ENCODE assay signal across 34 cellular contexts in genomic region chr12:75305412-75306332, GRCh38. TPM values are rescaled to one million over a fixed set of nuclear protein-coding genes. Genes with fewer than 3 reads are reported as not detected.
"Had no signal": no experiment of that assay in that cellular context is flagged by ENCODE, and none has a peak within 500 bp of the region (broad histone marks: within the 10 kb centered on the region; RNA-seq: fewer than 3 reads in every experiment).

No MANE protein-coding gene starts in this region.

- H3K4me3 Mint-ChIP-seq: activated CD4-positive, alpha-beta memory T cell treated with anti-CD3 and anti-CD28 coated beads, Interleukin-2, amount 10 ng/mL, durations not matched to agents 7 days and 5 days; activated CD4-positive, alpha-beta T cell treated with anti-CD3 and anti-CD28 coated beads, Interleukin-2, amount 10 ng/mL, durations not matched to agents 7 days and 5 days; activated T-cell treated with anti-CD3 and anti-CD28 coated beads, Interleukin-2, amount 50 U/mL, for 24 hours; dendritic cell treated with granulocyte-macrophage colony-stimulating factor and Interleukin-4, amounts not matched to agents 40 ng/mL and 50 ng/mL, for 4 days; stimulated activated memory B cell treated with anti-CD40 and anti-IgM and Interleukin-4, amounts not matched to agents 10 μg/mL and 1 μg/mL and 100 μg/mL, for 72 hours; T-helper 17 cell had no signal

- H3K27ac ChIP-seq: epithelial cell of prostate, esophagus squamous epithelium, heart right ventricle, pancreas, right atrium auricular region, suprapubic skin, tibial nerve, WERI-Rb-1 had no signal

- H3K4me3 ChIP-seq: esophagus squamous epithelium, heart right ventricle, lung, mucosa of descending colon, pancreas, right atrium auricular region, suprapubic skin, tibial nerve had no signal

- H3K9me3 ChIP-seq: esophagus squamous epithelium, mucosa of descending colon, pancreas, right atrium auricular region, suprapubic skin, tibial nerve had no signal

- H3K27ac Mint-ChIP-seq: activated CD4-positive, alpha-beta memory T cell treated with anti-CD3 and anti-CD28 coated beads, Interleukin-2, amount 10 ng/mL, durations not matched to agents 7 days and 5 days; activated CD4-positive, alpha-beta T cell treated with anti-CD3 and anti-CD28 coated beads, Interleukin-2, amount 10 ng/mL, durations not matched to agents 7 days and 5 days; activated T-cell treated with anti-CD3 and anti-CD28 coated beads, Interleukin-2, amount 50 U/mL, for 24 hours; dendritic cell treated with granulocyte-macrophage colony-stimulating factor and Interleukin-4, amounts not matched to agents 40 ng/mL and 50 ng/mL, for 4 days; stimulated activated memory B cell treated with anti-CD40 and anti-IgM and Interleukin-4, amounts not matched to agents 10 μg/mL and 1 μg/mL and 100 μg/mL, for 72 hours; T-helper 17 cell had no signal

- H3K4me1 ChIP-seq: heart right ventricle, pancreas, right atrium auricular region, suprapubic skin, tibial nerve had no signal

- H3K9me3 Mint-ChIP-seq: activated CD4-positive, alpha-beta memory T cell treated with anti-CD3 and anti-CD28 coated beads, Interleukin-2, amount 10 ng/mL, durations not matched to agents 7 days and 5 days; activated CD4-positive, alpha-beta T cell treated with anti-CD3 and anti-CD28 coated beads, Interleukin-2, amount 10 ng/mL, durations not matched to agents 7 days and 5 days; activated T-cell treated with anti-CD3 and anti-CD28 coated beads, Interleukin-2, amount 50 U/mL, for 24 hours; dendritic cell treated with granulocyte-macrophage colony-stimulating factor and Interleukin-4, amounts not matched to agents 40 ng/mL and 50 ng/mL, for 4 days; stimulated activated memory B cell treated with anti-CD40 and anti-IgM and Interleukin-4, amounts not matched to agents 10 μg/mL and 1 μg/mL and 100 μg/mL, for 72 hours had no signal

- H3K36me3 ChIP-seq: pancreas, suprapubic skin, WERI-Rb-1 had no signal

- H3K4me1 Mint-ChIP-seq: activated CD4-positive, alpha-beta memory T cell treated with anti-CD3 and anti-CD28 coated beads, Interleukin-2, amount 10 ng/mL, durations not matched to agents 7 days and 5 days; activated CD4-positive, alpha-beta T cell treated with anti-CD3 and anti-CD28 coated beads, Interleukin-2, amount 10 ng/mL, durations not matched to agents 7 days and 5 days; stimulated activated memory B cell treated with anti-CD40 and anti-IgM and Interleukin-4, amounts not matched to agents 10 μg/mL and 1 μg/mL and 100 μg/mL, for 72 hours had no signal

- H3K27me3 ChIP-seq: esophagus squamous epithelium, heart right ventricle, pancreas, right atrium auricular region, suprapubic skin, tibial nerve had no signal

- ATAC-seq: heart right ventricle; left lobe of liver; mucosa of descending colon; pancreas; stimulated activated memory B cell treated with anti-CD40 and anti-IgM and Interleukin-4, amounts not matched to agents 10 μg/mL and 1 μg/mL and 100 μg/mL, for 72 hours; T-helper 17 cell had no signal

- DNase-seq: activated CD4-positive, alpha-beta memory T cell treated with anti-CD3 and anti-CD28 coated beads, Interleukin-2, amount 10 ng/mL, durations not matched to agents 7 days and 5 days; activated CD4-positive, alpha-beta T cell treated with anti-CD3 and anti-CD28 coated beads, Interleukin-2, amount 10 ng/mL, durations not matched to agents 7 days and 5 days; activated CD4-positive, CD25-positive, alpha-beta regulatory T cell treated with anti-CD3 and anti-CD28 coated beads, Interleukin-2, amount 50 U/mL, for 72 hours; activated CD8-positive, alpha-beta memory T cell treated with anti-CD3 and anti-CD28 coated beads, Interleukin-2, amount 50 U/mL, for 48 hours; activated gamma-delta T cell; activated naive CD4-positive, alpha-beta T cell treated with anti-CD3 and anti-CD28 coated beads, Interleukin-2, amount 50 U/mL, for 16 hours; activated T-cell treated with anti-CD3 and anti-CD28 coated beads, Interleukin-2, amount 50 U/mL, for 24 hours; amniotic stem cell; esophagus squamous epithelium; foreskin melanocyte; heart right ventricle; kidney glomerular epithelial cell; mesendoderm; mucosa of descending colon; stimulated activated CD4-positive, alpha-beta T cell treated with anti-CD3 and anti-CD28 coated beads, Interleukin-12 subunit alpha, Interleukin-12 subunit beta, amount 100 ng/mL, for 4 hours; stimulated activated CD4-positive, alpha-beta T cell treated with anti-CD3 and anti-CD28 coated beads, Interleukin-4, amount 100 ng/mL, for 1 hour; T-helper 17 cell; T1000; WERI-Rb-1 had no signal

- H3K27me3 Mint-ChIP-seq: activated CD4-positive, alpha-beta memory T cell treated with anti-CD3 and anti-CD28 coated beads, Interleukin-2, amount 10 ng/mL, durations not matched to agents 7 days and 5 days; activated CD4-positive, alpha-beta T cell treated with anti-CD3 and anti-CD28 coated beads, Interleukin-2, amount 10 ng/mL, durations not matched to agents 7 days and 5 days; activated T-cell treated with anti-CD3 and anti-CD28 coated beads, Interleukin-2, amount 50 U/mL, for 24 hours; dendritic cell treated with granulocyte-macrophage colony-stimulating factor and Interleukin-4, amounts not matched to agents 40 ng/mL and 50 ng/mL, for 4 days; stimulated activated memory B cell treated with anti-CD40 and anti-IgM and Interleukin-4, amounts not matched to agents 10 μg/mL and 1 μg/mL and 100 μg/mL, for 72 hours; T-helper 17 cell had no signal

- H3K36me3 Mint-ChIP-seq: stimulated activated memory B cell treated with anti-CD40 and anti-IgM and Interleukin-4, amounts not matched to agents 10 μg/mL and 1 μg/mL and 100 μg/mL, for 72 hours had no signal

RNA-seq across cellular contexts. Expression of gene GLIPR1L1, which starts 28.8 kb away (rescaled TPM):
- total RNA-seq: activated CD4-positive, alpha-beta memory T cell treated with anti-CD3 and anti-CD28 coated beads, Interleukin-2, amount 10 ng/mL, durations not matched to agents 7 days and 5 days; activated CD4-positive, alpha-beta T cell treated with anti-CD3 and anti-CD28 coated beads, Interleukin-2, amount 10 ng/mL, durations not matched to agents 7 days and 5 days; esophagus squamous epithelium; glomerular endothelial cell; heart right ventricle; left lobe of liver; lung; mucosa of descending colon; myocyte; pancreas; pulmonary artery endothelial cell; right atrium auricular region; skeletal muscle tissue; suprapubic skin; T-helper 17 cell; tibial nerve; urinary bladder had no signal
- polyA plus RNA-seq: heart right ventricle, lung, neural cell, pancreas, urinary bladder had no signal
